8 cellular contexts compared by ENCODE assay signal in the genomic region with DNA sequence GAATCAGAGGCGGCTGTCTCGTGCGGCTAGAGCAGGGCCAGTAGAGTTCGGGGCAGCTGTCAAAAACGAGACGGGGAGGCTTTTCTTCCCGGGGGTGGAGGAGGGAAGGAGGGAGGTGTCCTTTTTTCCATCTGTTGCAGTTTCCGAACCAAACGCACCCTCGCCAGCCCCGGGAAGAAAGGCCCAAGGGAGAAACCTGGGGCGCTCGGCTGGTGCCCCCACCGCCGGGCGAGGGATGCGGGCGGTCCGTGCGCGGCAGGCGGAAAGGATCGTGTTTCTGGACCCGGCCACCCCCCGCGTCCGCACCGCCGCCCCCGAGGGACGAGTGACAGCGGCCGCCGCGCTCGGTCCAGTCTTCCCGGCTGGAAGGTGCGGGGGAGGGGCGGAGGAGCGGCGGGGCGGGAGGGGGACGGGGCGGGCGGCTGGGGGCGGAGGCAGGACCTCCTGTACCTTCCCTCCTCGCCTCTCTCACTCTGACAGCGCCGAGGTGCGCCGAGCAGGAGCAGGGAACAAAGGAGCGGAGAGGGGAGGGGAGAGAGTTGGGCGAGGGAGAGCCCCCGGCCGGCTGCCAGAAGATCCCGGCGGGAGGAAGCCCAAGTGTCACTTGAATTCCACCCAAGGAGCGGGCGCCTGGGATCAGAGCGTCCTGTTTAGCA. TPM values are rescaled to one million over a fixed set of nuclear protein-coding genes. Genes with fewer than 3 reads are reported as not detected.
DNase-seq lines count a peak whose midpoint lies in the region; ATAC-seq and TF ChIP-seq lines count a peak whose summit lies in the region.

A gene (plus strand): TSS at position 471 of the 656 bp plus-strand sequence. CDS start 318 bp downstream, outside the sequence.

- H3K36me3 Mint-ChIP-seq in activated CD8-positive, alpha-beta T cell treated with anti-CD3 and anti-CD28 coated beads for 36 hours (ENCODE audit: low read depth): peaks cover 21% of the 10 kb centered on the region
- peaks cover 78% of the 10 kb centered on the region for H3K36me3 Mint-ChIP-seq in effector memory CD8-positive, alpha-beta T cell (ENCODE audit: insufficient read depth)

- TF ChIP-seq CTCF in activated CD8-positive, alpha-beta T cell treated with anti-CD3 and anti-CD28 coated beads for 36 hours (IDR thresholded peaks at IDR 0.05): no peak

- H3K9me3 Mint-ChIP-seq in activated CD8-positive, alpha-beta T cell treated with anti-CD3 and anti-CD28 coated beads for 36 hours: no peaks in the 10 kb centered on the region
- no peaks in the 10 kb centered on the region for H3K9me3 Mint-ChIP-seq in effector memory CD8-positive, alpha-beta T cell

- H3K27ac Mint-ChIP-seq in activated CD8-positive, alpha-beta T cell treated with anti-CD3 and anti-CD28 coated beads for 36 hours: peak within 1 kb of the TSS; percentile 99
- H3K27ac Mint-ChIP-seq in effector memory CD8-positive, alpha-beta T cell: peak within 1 kb of the TSS; percentile 100

- H3K27me3 Mint-ChIP-seq in activated CD8-positive, alpha-beta T cell treated with anti-CD3 and anti-CD28 coated beads for 36 hours: no peaks in the 10 kb centered on the region
- H3K27me3 Mint-ChIP-seq in effector memory CD8-positive, alpha-beta T cell: no peaks in the 10 kb centered on the region

- POLR2A ChIA-PET in activated CD8-positive, alpha-beta T cell treated with anti-CD3 and anti-CD28 coated beads for 36 hours (lab: Charles Lee): interaction anchor here (0.6 to 3.0 kb wide), 7 partner anchors 8 to 794 kb away, joined by 3 to 11 read pairs (median 4); a partner anchor contains a TSS

- CTCF ChIA-PET in activated CD8-positive, alpha-beta T cell treated with anti-CD3 and anti-CD28 coated beads for 36 hours (lab: Charles Lee): interaction anchor here (1.3 kb wide), 1 partner anchor 144 kb away, joined by 3 read pairs; no protein-coding TSS in a partner anchor

- TF ChIP-seq POLR2A in GM19099 (IDR thresholded peaks at IDR 0.05; ENCODE audit: extremely low read depth, insufficient read length, low read depth): peak; percentile 34

- DNase-seq in 8988T (peak; percentile 61), NCI-H2196 (lab: John Stamatoyannopoulos, UW; ENCODE audit: unreplicated experiment) (peak; percentile 92), lung microvascular endothelial cell (ENCODE audit: low read depth in 2 of 2) (peak; percentile 51 to 80)
- peak; percentile 45 for DNase-seq in activated CD8-positive, alpha-beta T cell treated with anti-CD3 and anti-CD28 coated beads for 36 hours
- peak in 2 of 3 experiments; percentile 29 for DNase-seq in effector memory CD8-positive, alpha-beta T cell
- DNase-seq in stimulated activated CD8-positive, alpha-beta memory T cell treated with anti-CD3 and anti-CD28 coated beads, Interleukin-15, amount 100 ng/mL, for 1 hour (ENCODE audit: low read depth): peak; percentile 4

- peaks cover 31% of the 10 kb centered on the region for H3K4me1 Mint-ChIP-seq in activated CD8-positive, alpha-beta T cell treated with anti-CD3 and anti-CD28 coated beads for 36 hours (ENCODE audit: low read depth)
- H3K4me1 Mint-ChIP-seq in effector memory CD8-positive, alpha-beta T cell (ENCODE audit: low read depth in 2 of 2): peaks cover 23 to 34% of the 10 kb centered on the region in 2 donors

- H3K4me3 Mint-ChIP-seq in activated CD8-positive, alpha-beta T cell treated with anti-CD3 and anti-CD28 coated beads for 36 hours: peak within 1 kb of the TSS; percentile 94
- H3K4me3 Mint-ChIP-seq in effector memory CD8-positive, alpha-beta T cell: peak within 1 kb of the TSS; percentile 97 to 98

- ATAC-seq in activated CD8-positive, alpha-beta T cell treated with anti-CD3 and anti-CD28 coated beads for 36 hours: no peak
- no peak for ATAC-seq in effector memory CD8-positive, alpha-beta T cell (replicated peaks)
- no peak for ATAC-seq in GM18861 (IDR thresholded peaks at IDR 0.05; ENCODE audit: unreplicated experiment)

- intact Hi-C loops in activated CD8-positive, alpha-beta T cell treated with anti-CD3 and anti-CD28 coated beads for 36 hours (cut with micrococcal nuclease): loop anchor here (2.0 to 5.0 kb wide), 4 partner anchors 145 to 217 kb away; a partner anchor contains a TSS

RNA-seq across cellular contexts. Expression of the gene that starts here (rescaled TPM):
- 10 to 100 TPM; 33.3 to 34.5 TPM for total RNA-seq in activated CD8-positive, alpha-beta T cell treated with anti-CD3 and anti-CD28 coated beads for 36 hours
- 64.7 and 109 TPM in 2 replicates for total RNA-seq in lung microvascular endothelial cell

Comparison
In these comparisons a context has a peak if more than half of its experiments do, and no peak if none do; other contexts are left out.
1. DNase-seq: peak in every context shown above with its lines; median percentile 92 in NCI-H2196; 66 in lung microvascular endothelial cell; 61 in 8988T; 45 in activated CD8-positive, alpha-beta T cell treated with anti-CD3 and anti-CD28 coated beads for 36 hours; 29 in effector memory CD8-positive, alpha-beta T cell; 4 in stimulated activated CD8-positive, alpha-beta memory T cell treated with anti-CD3 and anti-CD28 coated beads, Interleukin-15, amount 100 ng/mL, for 1 hour.